Comparison of ENCODE assay signal across 9 cellular contexts in genomic region chr18:57802869-57803118, GRCh38. TPM values are rescaled to one million over a fixed set of nuclear protein-coding genes. Genes with fewer than 3 reads are reported as not detected.
DNase-seq lines count a peak whose midpoint lies in the region; ATAC-seq and TF ChIP-seq lines count a peak whose summit lies in the region.
"Had no signal": no experiment of that assay in that cellular context is flagged by ENCODE, and none has a peak within 500 bp of the region (broad histone marks: within the 10 kb centered on the region; RNA-seq: fewer than 3 reads in every experiment).

No MANE protein-coding gene starts in this region.

- H3K79me2 ChIP-seq in OCI-LY7 (ENCODE audit: insufficient read depth, low read depth, low read length), result no peaks in the 10 kb centered on the region

- no TSS peak for BruUV-seq in OCI-LY7 (replicated peaks; lab: Mats Ljungman, UMichigan)

- H3K27ac ChIP-seq in left ventricle myocardium inferior (replicated peaks) (peak overlapping the region; percentile 90), breast epithelium (peak overlapping the region; percentile 92 to 95), aorta (ENCODE audit: low read depth in 1 of 2, low read length in 2 of 2) (peak overlapping the region; percentile 81 to 85), OCI-LY7 (ENCODE audit: low read depth, low read length, poor library complexity, severe bottlenecking) (no peak overlapping the region)
- H3K27ac ChIP-seq: foreskin keratinocyte had no signal

- CTCF ChIA-PET in OCI-LY7 (lab: Charles Lee; ENCODE audit: unreplicated experiment), result no interaction called here

- H4K20me1 ChIP-seq in OCI-LY7 (ENCODE audit: insufficient read depth, low read length), result no peaks in the 10 kb centered on the region

- intact Hi-C loops in left ventricle myocardium inferior (cut with micrococcal nuclease) (no loop called here), cardiac septum (cut with DNase I) (loop anchor here (5.0 to 10.0 kb wide), 3 partner anchors 35 to 168 kb away; no protein-coding TSS in a partner anchor), breast epithelium (cut with DNase I; ENCODE audit: low total_unique reads) (loop anchor here (10.0 kb wide), 1 partner anchor 68 kb away; no protein-coding TSS in a partner anchor), mucosa of descending colon (cut with DNase I, micrococcal nuclease) (no loop called here), aorta (cut with DNase I) (loop anchor here in 1 of 2 donors (5.0 kb wide), 4 partner anchors 35 to 180 kb away; partner anchors contain the start of gene NARS1), OCI-LY7 (cut with micrococcal nuclease; ENCODE audit: unreplicated experiment) (no loop called here)

- H3K27me3 ChIP-seq in left ventricle myocardium inferior (ENCODE audit: low read depth) (no peaks in the 10 kb centered on the region), breast epithelium (no peaks in the 10 kb centered on the region), aorta (ENCODE audit: control insufficient read depth in 1 of 2, insufficient read depth in 2 of 2, low read length in 1 of 2) (no peaks in the 10 kb centered on the region)
- H3K27me3 ChIP-seq: foreskin keratinocyte had no signal

- no peak overlapping the region for H3K4me2 ChIP-seq in OCI-LY7 (ENCODE audit: low read length)

- ATAC-seq in mucosa of descending colon (no peak), aorta (ENCODE audit: low FRiP score) (no peak), GM21529 (IDR thresholded peaks at IDR 0.05; ENCODE audit: unreplicated experiment) (no peak)

- no peak overlapping the region for H2AFZ ChIP-seq in OCI-LY7 (ENCODE audit: low read length)

- H3K4me1 ChIP-seq in left ventricle myocardium inferior (peaks cover 70% of the 10 kb centered on the region), breast epithelium (no peaks in the 10 kb centered on the region), mucosa of descending colon (ENCODE audit: low read depth) (peaks cover 17% of the 10 kb centered on the region), aorta (ENCODE audit: control insufficient read depth in 1 of 2, insufficient read depth in 2 of 2, low read length in 2 of 2) (no peaks in the 10 kb centered on the region), OCI-LY7 (ENCODE audit: insufficient read depth, low read length, poor library complexity, severe bottlenecking) (no peaks in the 10 kb centered on the region)

- H3K9me3 ChIP-seq in left ventricle myocardium inferior (replicated peaks), result no peaks in the 10 kb centered on the region
- H3K9me3 ChIP-seq in breast epithelium, result no peaks in the 10 kb centered on the region
- no peaks in the 10 kb centered on the region for H3K9me3 ChIP-seq in mucosa of descending colon
- H3K9me3 ChIP-seq in aorta (ENCODE audit: control insufficient read depth, low read length), result no peaks in the 10 kb centered on the region
- H3K9me3 ChIP-seq in OCI-LY7 (ENCODE audit: low read length), result no peaks in the 10 kb centered on the region

- POLR2A ChIA-PET in OCI-LY7 (lab: Charles Lee), result no interaction called here

- no peak for TF ChIP-seq CTCF in left ventricle myocardium inferior (IDR thresholded peaks at IDR 0.05; ENCODE audit: borderline replicate concordance)
- no peak for TF ChIP-seq CTCF in breast epithelium (IDR thresholded peaks at IDR 0.05)
- TF ChIP-seq CTCF in mucosa of descending colon (IDR thresholded peaks at IDR 0.05), result no peak
- TF ChIP-seq CTCF in OCI-LY7 (conservative IDR thresholded peaks at IDR 0.05; ENCODE audit: low read length), result no peak

- 0 to 1% methylated on average over 14 to 31 of the region's 31 CpGs for WGBS in aorta, 2 donors

- H3K36me3 ChIP-seq in left ventricle myocardium inferior (no peaks in the 10 kb centered on the region), breast epithelium (no peaks in the 10 kb centered on the region), mucosa of descending colon (ENCODE audit: low read depth) (no peaks in the 10 kb centered on the region), aorta (ENCODE audit: control insufficient read depth in 1 of 2, insufficient read depth in 2 of 2, low read length in 1 of 2) (no peaks in the 10 kb centered on the region), OCI-LY7 (ENCODE audit: insufficient read depth, low read length) (no peaks in the 10 kb centered on the region)

- TF ChIP-seq POLR2A in breast epithelium (IDR thresholded peaks at IDR 0.05), result no peak

- H3K4me3 ChIP-seq in left ventricle myocardium inferior (peak overlapping the region; percentile 93), breast epithelium (peak overlapping the region; percentile 76 to 89 (median 84)), mucosa of descending colon (peak overlapping the region; percentile 59), aorta (ENCODE audit: low read length in 2 of 2) (peak overlapping the region; percentile 57 to 83), OCI-LY7 (ENCODE audit: low read depth, low read length, poor library complexity, severe bottlenecking) (no peak overlapping the region)

- no peaks in the 10 kb centered on the region for H3K9me2 ChIP-seq in OCI-LY7 (ENCODE audit: insufficient read depth, low read length)

- DNase-seq in left ventricle myocardium inferior, result no peak
- DNase-seq in cardiac septum (ENCODE audit: low spot score), result no peak
- DNase-seq in breast epithelium (ENCODE audit: low spot score in 2 of 2), result no peak
- DNase-seq in mucosa of descending colon, result no peak
- no peak for DNase-seq in aorta
- no peak for DNase-seq in OCI-LY7 (ENCODE audit: low spot score)
- DNase-seq in medulla oblongata (ENCODE audit: extremely low spot score), result no peak

RNA-seq across cellular contexts. Expression of gene ATP8B1, which starts 0.3 kb away (rescaled TPM):
- total RNA-seq in left ventricle myocardium inferior (8.6 TPM), cardiac septum (9.3 TPM), breast epithelium (10 to 100 TPM in 2 of 3 donors, 1 to 10 TPM in 1; 5.1 to 45.1 (median 41.3) TPM), mucosa of descending colon (100 to 1,000 TPM; 175 to 406 (median 316) TPM), aorta (100 to 1,000 TPM in 1 of 2 donors, 10 to 100 TPM in 1; 76.5 to 101 TPM), OCI-LY7 (2022) (not detected in 2 replicates)
- 10 to 100 TPM; 11.6 to 33.1 TPM for polyA plus RNA-seq in aorta
- total RNA-seq in OCI-LY7 (2014; rRNA removed; shearing (Covaris generic)), result not detected in 2 replicates

Comparison
In these comparisons a context has a peak if more than half of its experiments do, and no peak if none do; other contexts are left out.
1. intact Hi-C loops: an anchor here in cardiac septum (5.0 to 10.0 kb wide) and breast epithelium (10.0 kb wide); none called in left ventricle myocardium inferior, mucosa of descending colon and OCI-LY7.